ENCODE assay signal across 8 cellular contexts in genomic region chr14:88563845-88564244, GRCh38. TPM values are rescaled to one million over a fixed set of nuclear protein-coding genes. Genes with fewer than 3 reads are reported as not detected.
DNase-seq lines count a peak whose midpoint lies in the region; ATAC-seq and TF ChIP-seq lines count a peak whose summit lies in the region.

No MANE protein-coding gene starts in this region.

- H3K4me1 ChIP-seq in ES-I3 (ENCODE audit: insufficient read depth, low read length) (0 out of 2 replicates have a peak, but pooled peaks cover 6% of the 10 kb centered on the region), SJCRH30 (peaks cover 4% of the 10 kb centered on the region), fibroblast of lung (ENCODE audit: control insufficient read depth, extremely low read depth, insufficient read depth, low read length) (peaks cover 8% of the 10 kb centered on the region), psoas muscle (peaks cover 9% of the 10 kb centered on the region)

- no peaks in the 10 kb centered on the region for H3K9me3 ChIP-seq in ES-I3 (ENCODE audit: control insufficient read depth, insufficient read depth, low read length)
- no peaks in the 10 kb centered on the region for H3K9me3 ChIP-seq in SJCRH30 (replicated peaks)
- H3K9me3 ChIP-seq in fibroblast of lung (ENCODE audit: control insufficient read depth, insufficient read depth, low read depth, low read length): no peaks in the 10 kb centered on the region
- H3K9me3 ChIP-seq in psoas muscle: no peaks in the 10 kb centered on the region

- H3K27ac ChIP-seq in SJCRH30: no peak overlapping the region
- peak overlapping the region; percentile 85 for H3K27ac ChIP-seq in fibroblast of lung (ENCODE audit: insufficient read depth, low read length)
- no peak overlapping the region for H3K27ac ChIP-seq in psoas muscle

- peak overlapping the region; percentile 92 for H3K4me2 ChIP-seq in fibroblast of lung (ENCODE audit: extremely low read depth, insufficient read depth, low read length)

- H3K27me3 ChIP-seq in SJCRH30 (no peaks in the 10 kb centered on the region), fibroblast of lung (ENCODE audit: control insufficient read depth, insufficient read depth, low read length) (no peaks in the 10 kb centered on the region), psoas muscle (ENCODE audit: insufficient read depth in 3 of 3, low read length in 2 of 3) (no peaks in the 10 kb centered on the region)

- peak overlapping the region; percentile 92 for H3K9ac ChIP-seq in ES-I3 (ENCODE audit: low read depth, low read length)
- peak overlapping the region; percentile 89 for H3K9ac ChIP-seq in fibroblast of lung (ENCODE audit: insufficient read depth, low read length)

- DNase-seq in SJCRH30 (no peak), fibroblast of lung (ENCODE audit: low read depth in 2 of 2) (no peak), psoas muscle (no peak), NCI-H524 (lab: John Stamatoyannopoulos, UW) (no peak), sciatic nerve (ENCODE audit: low spot score) (no peak)

- H3K36me3 ChIP-seq in ES-I3 (ENCODE audit: insufficient read depth, low read length) (peaks cover 8% of the 10 kb centered on the region), SJCRH30 (peaks cover 26% of the 10 kb centered on the region), fibroblast of lung (ENCODE audit: control insufficient read depth, insufficient read depth, low read length) (peaks cover 2% of the 10 kb centered on the region), psoas muscle (ENCODE audit: insufficient read depth in 1 of 2, low read depth in 1 of 2) (peaks cover 8 to 25% of the 10 kb centered on the region in 2 donors)

- peak overlapping the region; percentile 89 for H3K4me3 ChIP-seq in SJCRH30
- peak overlapping the region; percentile 81 to 95 (median 87) for H3K4me3 ChIP-seq in fibroblast of lung (replicated peaks in 1 of 4; ENCODE audit: control extremely low read depth in 1 of 4, insufficient read depth in 1 of 4, low read depth in 3 of 4, low read length in 4 of 4)
- peak overlapping the region; percentile 81 for H3K4me3 ChIP-seq in psoas muscle

- peaks cover 1% of the 10 kb centered on the region for H4K20me1 ChIP-seq in fibroblast of lung (ENCODE audit: control insufficient read depth, extremely low read depth, insufficient read depth, low read length)

- H2AFZ ChIP-seq in fibroblast of lung (ENCODE audit: low read length): no peak overlapping the region

- ATAC-seq in psoas muscle: no peak
- no peak for ATAC-seq in sciatic nerve
- no peak for ATAC-seq in HG03108 (IDR thresholded peaks at IDR 0.05; ENCODE audit: unreplicated experiment)
- ATAC-seq in esophagus mucosa: no peak

- WGBS in psoas muscle, 3 donors: 35 to 39% (median 35%) methylated on average over 7 of the region's 7 CpGs

- TF ChIP-seq CTCF in fibroblast of lung (conservative IDR thresholded peaks at IDR 0.05 in 1 of 2, IDR thresholded peaks at IDR 0.05 in 1 of 2; ENCODE audit: low read depth in 1 of 2, low read length in 2 of 2) (no peak), psoas muscle (IDR thresholded peaks at IDR 0.05) (no peak)

- intact Hi-C loops in psoas muscle (cut with DNase I) (loop anchor here (5.0 kb wide), 1 partner anchor 72 kb away; no protein-coding TSS in a partner anchor), sciatic nerve (cut with DNase I) (no loop called here)

- peaks cover 25% of the 10 kb centered on the region for H3K79me2 ChIP-seq in fibroblast of lung (ENCODE audit: control insufficient read depth, insufficient read depth, low read length)

RNA-seq across cellular contexts. Expression of gene ZC3H14, which starts 1.0 kb away (rescaled TPM):
- total RNA-seq in SJCRH30 (2014; rRNA removed; shearing (Covaris generic)): 67.6 and 78.0 TPM in 2 replicates
- 66.0 and 71.0 TPM in 2 replicates for total RNA-seq in fibroblast of lung
- polyA plus RNA-seq in fibroblast of lung: 77.4 and 89.9 TPM in 2 replicates
- polyA plus RNA-seq in fibroblast of lung (2012): 32.3 and 42.8 TPM in 2 replicates
- polyA minus RNA-seq in fibroblast of lung (ENCODE audit: low replicate concordance): 45.6 and 97.4 TPM in 2 replicates
- total RNA-seq in psoas muscle: 10 to 100 TPM; 34.0 to 38.8 (median 37.9) TPM
- 10 to 100 TPM; 28.5 to 45.0 (median 36.0) TPM for polyA plus RNA-seq in psoas muscle
- total RNA-seq in sciatic nerve: 65.6 TPM
- 32.7 TPM for total RNA-seq in esophagus mucosa

RNA-seq across cellular contexts. Expression of gene PTPN21, which starts 9.0 kb away (rescaled TPM):
- total RNA-seq in SJCRH30 (2014; rRNA removed; shearing (Covaris generic)): 12.6 and 13.7 TPM in 2 replicates
- 9.2 and 13.2 TPM in 2 replicates for total RNA-seq in fibroblast of lung
- 13.7 and 14.2 TPM in 2 replicates for polyA plus RNA-seq in fibroblast of lung
- 14.5 and 18.4 TPM in 2 replicates for polyA plus RNA-seq in fibroblast of lung (2012)
- polyA minus RNA-seq in fibroblast of lung (ENCODE audit: low replicate concordance): 10.7 and 13.6 TPM in 2 replicates
- total RNA-seq in psoas muscle: 10 to 100 TPM; 14.8 to 27.3 (median 18.5) TPM
- polyA plus RNA-seq in psoas muscle: 10 to 100 TPM in 1 of 3 donors, 1 to 10 TPM in 2; 4.7 to 10.7 (median 6.6) TPM
- 55.7 TPM for total RNA-seq in sciatic nerve
- total RNA-seq in esophagus mucosa: 10.5 TPM
